Comparison of ENCODE assay signal across 8 cellular contexts in genomic region chr16:1475552-1476114, GRCh38. TPM values are rescaled to one million over a fixed set of nuclear protein-coding genes. Genes with fewer than 3 reads are reported as not detected.
DNase-seq lines count a peak whose midpoint lies in the region; ATAC-seq, FAIRE-seq and TF ChIP-seq lines count a peak whose summit lies in the region.

No MANE protein-coding gene starts in this region.

- SMC1A ChIA-PET in GM12878 (lab: Charles Lee; ENCODE audit: uncharacterized antibody, unreplicated experiment) = no interaction called here

- BruUV-seq in GM12878 (replicated peaks; lab: Mats Ljungman, UMichigan) = no TSS peak

- TF ChIP-seq POLR2A in GM12878 (IDR thresholded peaks at IDR 0.05; ENCODE audit: low read depth, low read length) (no peak), upper lobe of left lung (IDR thresholded peaks at IDR 0.05) (no peak)

- peak overlapping the region; percentile 96 for H3K27ac ChIP-seq in GM12878 (ENCODE audit: control insufficient read depth, insufficient read depth)
- peak overlapping the region; percentile 81 to 96 (median 94) for H3K27ac ChIP-seq in upper lobe of left lung

- H3K9me3 Mint-ChIP-seq in activated T-cell treated with anti-CD3 and anti-CD28 coated beads, Interleukin-2, amount 50 U/mL, for 4 hours = no peaks in the 10 kb centered on the region
- H3K9me3 Mint-ChIP-seq in memory B cell = peaks cover 3% of the 10 kb centered on the region

- peak overlapping the region; percentile 88 for H3K27ac Mint-ChIP-seq in memory B cell

- peaks cover 29% of the 10 kb centered on the region for H3K4me1 Mint-ChIP-seq in activated T-cell treated with anti-CD3 and anti-CD28 coated beads, Interleukin-2, amount 50 U/mL, for 4 hours (ENCODE audit: low read depth)
- peaks cover 34% of the 10 kb centered on the region for H3K4me1 Mint-ChIP-seq in memory B cell

- no peaks in the 10 kb centered on the region for H4K20me1 ChIP-seq in GM12878 (ENCODE audit: control insufficient read depth, insufficient read depth)

- peaks cover 5% of the 10 kb centered on the region for H3K27me3 Mint-ChIP-seq in activated T-cell treated with anti-CD3 and anti-CD28 coated beads, Interleukin-2, amount 50 U/mL, for 4 hours (ENCODE audit: low read depth)
- no peaks in the 10 kb centered on the region for H3K27me3 Mint-ChIP-seq in memory B cell

- H3K9ac ChIP-seq in GM12878 (ENCODE audit: control insufficient read depth, insufficient read depth, low read length) = peak overlapping the region; percentile 85

- H3K27me3 ChIP-seq in GM12878 (replicated peaks in 1 of 2; ENCODE audit: control insufficient read depth in 2 of 2, insufficient read depth in 2 of 2, low read length in 1 of 2) (no peaks in the 10 kb centered on the region), upper lobe of left lung (no peaks in the 10 kb centered on the region)

- RAD21 ChIA-PET in GM12878 (lab: Charles Lee; ENCODE audit: unreplicated experiment) = no interaction called here

- TF ChIP-seq RAD21 in GM12878 (IDR thresholded peaks at IDR 0.05; ENCODE audit: insufficient read depth, low read depth, low read length) = no peak

- H3K9me3 ChIP-seq in GM12878 (replicated peaks; ENCODE audit: control insufficient read depth, insufficient read depth, low read length) = no peaks in the 10 kb centered on the region
- no peaks in the 10 kb centered on the region for H3K9me3 ChIP-seq in upper lobe of left lung

- POLR2A ChIA-PET in GM12878 (lab: Charles Lee) = interaction anchor here (0.5 kb wide), 1 partner anchor 41 kb away, joined by 3 read pairs; no protein-coding TSS in a partner anchor

- no peak for ATAC-seq in activated T-cell treated with anti-CD3 and anti-CD28 coated beads, Interleukin-2, amount 50 U/mL, for 4 hours
- no peak for ATAC-seq in GM12878
- no peak for ATAC-seq in memory B cell (ENCODE audit: low read depth)
- no peak for ATAC-seq in upper lobe of left lung (ENCODE audit: low FRiP score in 2 of 2)

- TF ChIP-seq EP300 in GM12878 (IDR thresholded peaks at IDR 0.05; ENCODE audit: borderline replicate concordance in 1 of 2, control insufficient read depth in 1 of 2, low read depth in 2 of 2, low read length in 2 of 2) (no peak), upper lobe of left lung (IDR thresholded peaks at IDR 0.05) (no peak)

- DNase-seq in activated T-cell treated with anti-CD3 and anti-CD28 coated beads, Interleukin-2, amount 50 U/mL, for 4 hours = no peak
- no peak for DNase-seq in activated T-cell treated with anti-CD3 and anti-CD28 coated beads for 4 hours
- DNase-seq in GM12878 (ENCODE audit: low read depth, low spot score) = no peak
- DNase-seq in memory B cell (ENCODE audit: low spot score in 2 of 2) = no peak
- no peak for DNase-seq in upper lobe of left lung
- no peak for DNase-seq in stimulated activated CD4-positive, alpha-beta T cell treated with anti-CD3 and anti-CD28 coated beads, Interleukin-2, amount 100 ng/mL, for 24 hours
- DNase-seq in NCI-H526 treated with DMSO at 0.1 percent for 48 hours (lab: John Stamatoyannopoulos, UW) = no peak
- no peak for DNase-seq in AG08395 (ENCODE audit: low spot score)

- intact Hi-C loops in GM12878 (cut with micrococcal nuclease; ENCODE audit: unreplicated experiment) = no loop called here

- peak overlapping the region; percentile 86 for H3K4me3 Mint-ChIP-seq in activated T-cell treated with anti-CD3 and anti-CD28 coated beads, Interleukin-2, amount 50 U/mL, for 4 hours
- H3K4me3 Mint-ChIP-seq in memory B cell = peak overlapping the region; percentile 89

- CTCF ChIA-PET in GM12878 (lab: Yijun Ruan, JAX) = no interaction called here

- H3K4me2 ChIP-seq in GM12878 (ENCODE audit: control insufficient read depth, insufficient read depth) = peak overlapping the region; percentile 97

- TF ChIP-seq CTCF in GM12878 (IDR thresholded peaks at IDR 0.05 in 2 of 3, conservative IDR thresholded peaks at IDR 0.05 in 1 of 3; ENCODE audit: control insufficient read depth in 2 of 3, extremely low read depth in 1 of 3, insufficient read depth in 1 of 3, low read depth in 3 of 3, low read length in 3 of 3) (no peak), upper lobe of left lung (IDR thresholded peaks at IDR 0.05) (no peak)

- in situ Hi-C loops in GM12878 (cut with MboI) = no loop called here

- H3K36me3 ChIP-seq in GM12878 (ENCODE audit: control insufficient read depth in 2 of 2, insufficient read depth in 2 of 2, low read length in 1 of 2) (no peaks in the 10 kb centered on the region), upper lobe of left lung (no peaks in the 10 kb centered on the region)

- 53% methylated on average over 15 of the region's 15 CpGs for WGBS in GM12878 (ENCODE audit: insufficient coverage, insufficient replicate concordance, low lambda C conversion rate, missing lambda C conversion rate)
- 68 to 81% methylated on average over 11 to 15 of the region's 15 CpGs for WGBS in upper lobe of left lung, 2 donors

- H3K4me3 ChIP-seq in GM12878 (peak overlapping the region; percentile 93), upper lobe of left lung (peak overlapping the region; percentile 73 to 99 (median 86))

- H3K36me3 Mint-ChIP-seq in activated T-cell treated with anti-CD3 and anti-CD28 coated beads, Interleukin-2, amount 50 U/mL, for 4 hours (ENCODE audit: insufficient read depth) = no peaks in the 10 kb centered on the region
- peaks cover 3% of the 10 kb centered on the region for H3K36me3 Mint-ChIP-seq in memory B cell

- H3K79me2 ChIP-seq in GM12878 (ENCODE audit: control insufficient read depth, insufficient read depth, low read length) = peaks cover 36% of the 10 kb centered on the region

- FAIRE-seq in GM12878 (lab: Jason Lieb, UNC) = no peak

- H3K4me1 ChIP-seq in GM12878 (ENCODE audit: control insufficient read depth, insufficient read depth, low read length) = peaks cover 15% of the 10 kb centered on the region
- H3K4me1 ChIP-seq in upper lobe of left lung = peaks cover 16 to 48% (median 26%) of the 10 kb centered on the region in 4 donors

- peak overlapping the region; percentile 80; the same call in 1 of the 2 replicates for H2AFZ ChIP-seq in GM12878 (ENCODE audit: control insufficient read depth, low read depth, low read length)

RNA-seq across cellular contexts. Expression of gene CLCN7, which starts 0.8 kb away (rescaled TPM):
- total RNA-seq in activated T-cell treated with anti-CD3 and anti-CD28 coated beads, Interleukin-2, amount 50 U/mL, for 4 hours = 10 to 100 TPM; 54.2 to 60.7 (median 54.7) TPM
- 111 TPM in 2 replicates for total RNA-seq in GM12878 (2013; cell fraction: nucleolus; rRNA removed)
- total RNA-seq in GM12878 (2014; rRNA removed) = 21.3 and 27.1 TPM in 2 replicates
- total RNA-seq in GM12878 (2014; rRNA removed; fragmentation: Illumina TruSeq; extraction: Trizol) = 7.7 and 7.8 TPM in 2 replicates
- total RNA-seq in GM12878 (2021) = 56.3 and 62.5 TPM in 2 replicates
- polyA plus RNA-seq in GM12878 (2011; ENCODE audit: low read depth) = 18.9 TPM
- 5.0 and 12.8 TPM in 2 replicates for polyA plus RNA-seq in GM12878 (2011; rRNA removed)
- 12.9 and 20.6 TPM in 2 replicates for polyA plus RNA-seq in GM12878 (2011; cell fraction: cytosol; rRNA removed)
- polyA plus RNA-seq in GM12878 (2011; cell fraction: nucleus; rRNA removed) = 292 and 389 TPM in 2 replicates
- 50.7 and 52.0 TPM in 2 replicates for polyA plus RNA-seq in GM12878 (2012)
- 2.7 and 11.6 TPM in 2 replicates for polyA plus RNA-seq in GM12878 (2014; fragmentation: Illumina TruSeq; extraction: Trizol)
- under 1 TPM; 0.04 to 0.18 TPM for polyA plus RNA-seq in GM12878 (2014; fragmentation: Nextera tagmentation; extraction: Ambion mirVana)
- 61.6 and 64.5 TPM in 2 replicates for polyA plus RNA-seq in GM12878 (2014; rRNA removed)
- polyA plus RNA-seq in GM12878 (2016; fragmentation: Nextera tagmentation; extraction: Ambion mirVana) = 10 to 100 TPM; 36.7 to 38.0 TPM
- 17.0 and 18.1 TPM in 2 replicates for polyA minus RNA-seq in GM12878 (2011; rRNA and poly(A)+ RNA removed)
- polyA minus RNA-seq in GM12878 (2011; cell fraction: cytosol; rRNA and poly(A)+ RNA removed) = 5.7 and 7.2 TPM in 2 replicates
- 47.1 and 65.3 TPM in 2 replicates for polyA minus RNA-seq in GM12878 (2011; cell fraction: nucleus; rRNA and poly(A)+ RNA removed)
- total RNA-seq in upper lobe of left lung = 100 to 1,000 TPM in 4 of 6 donors, 10 to 100 TPM in 2; 78.0 to 463 (median 147) TPM

RNA-seq across cellular contexts. Expression of gene PTX4, which starts 13.1 kb away (rescaled TPM):
- under 1 TPM in 1 of 3 donors, not detected in 2; 0.28 TPM for total RNA-seq in activated T-cell treated with anti-CD3 and anti-CD28 coated beads, Interleukin-2, amount 50 U/mL, for 4 hours
- total RNA-seq in GM12878 (2013; cell fraction: nucleolus; rRNA removed) = not detected in 2 replicates
- total RNA-seq in GM12878 (2014; rRNA removed) (not detected in 2 replicates), GM12878 (2014; rRNA removed; fragmentation: Illumina TruSeq; extraction: Trizol) (not detected in 2 replicates), GM12878 (2021) (not detected in 2 replicates), upper lobe of left lung (under 1 TPM in 3 of 6 donors, not detected in 3; 0.30 to 0.34 (median 0.34) TPM)
- not detected for polyA plus RNA-seq in GM12878 (2011; ENCODE audit: low read depth)
- polyA plus RNA-seq in GM12878 (2011; rRNA removed) (not detected in 2 replicates), GM12878 (2014; fragmentation: Illumina TruSeq; extraction: Trizol) (not detected in 2 replicates), GM12878 (2014; fragmentation: Nextera tagmentation; extraction: Ambion mirVana) (not detected), GM12878 (2014; rRNA removed) (0.20 TPM in 1 of 2 replicates, not detected in the other), GM12878 (2016; fragmentation: Nextera tagmentation; extraction: Ambion mirVana) (not detected)
- not detected in 2 replicates for polyA plus RNA-seq in GM12878 (2011; cell fraction: cytosol; rRNA removed)
- polyA plus RNA-seq in GM12878 (2011; cell fraction: nucleus; rRNA removed) = not detected in 2 replicates
- not detected in 2 replicates for polyA plus RNA-seq in GM12878 (2012)
- polyA minus RNA-seq in GM12878 (2011; rRNA and poly(A)+ RNA removed) = not detected in 2 replicates
- polyA minus RNA-seq in GM12878 (2011; cell fraction: cytosol; rRNA and poly(A)+ RNA removed) = not detected in 2 replicates
- polyA minus RNA-seq in GM12878 (2011; cell fraction: nucleus; rRNA and poly(A)+ RNA removed) = not detected in 2 replicates

RNA-seq across cellular contexts. Expression of gene TELO2, which starts 17.5 kb away (rescaled TPM):
- 100 to 1,000 TPM; 103 to 131 (median 121) TPM for total RNA-seq in activated T-cell treated with anti-CD3 and anti-CD28 coated beads, Interleukin-2, amount 50 U/mL, for 4 hours
- total RNA-seq in GM12878 (2013; cell fraction: nucleolus; rRNA removed) = 39.3 and 46.2 TPM in 2 replicates
- 21.5 and 25.2 TPM in 2 replicates for total RNA-seq in GM12878 (2014; rRNA removed)
- total RNA-seq in GM12878 (2014; rRNA removed; fragmentation: Illumina TruSeq; extraction: Trizol) = 7.1 and 8.2 TPM in 2 replicates
- 60.0 and 72.8 TPM in 2 replicates for total RNA-seq in GM12878 (2021)
- polyA plus RNA-seq in GM12878 (2011; ENCODE audit: low read depth) = 7.7 TPM
- polyA plus RNA-seq in GM12878 (2011; rRNA removed) = 5.2 and 11.9 TPM in 2 replicates
- polyA plus RNA-seq in GM12878 (2011; cell fraction: cytosol; rRNA removed) = 18.2 and 37.3 TPM in 2 replicates
- polyA plus RNA-seq in GM12878 (2011; cell fraction: nucleus; rRNA removed) = 386 and 553 TPM in 2 replicates
- 28.0 and 32.9 TPM in 2 replicates for polyA plus RNA-seq in GM12878 (2012)
- polyA plus RNA-seq in GM12878 (2014; fragmentation: Illumina TruSeq; extraction: Trizol) = 0.68 and 5.0 TPM in 2 replicates
- 1 to 10 TPM in 1 of 2 experiments, under 1 TPM in 1; 0.55 to 2.4 TPM for polyA plus RNA-seq in GM12878 (2014; fragmentation: Nextera tagmentation; extraction: Ambion mirVana)
- polyA plus RNA-seq in GM12878 (2014; rRNA removed) = 56.4 and 83.7 TPM in 2 replicates
- polyA plus RNA-seq in GM12878 (2016; fragmentation: Nextera tagmentation; extraction: Ambion mirVana) = 10 to 100 TPM; 57.8 to 69.1 TPM
- 3.3 and 9.1 TPM in 2 replicates for polyA minus RNA-seq in GM12878 (2011; rRNA and poly(A)+ RNA removed)
- 7.0 and 7.6 TPM in 2 replicates for polyA minus RNA-seq in GM12878 (2011; cell fraction: cytosol; rRNA and poly(A)+ RNA removed)
- polyA minus RNA-seq in GM12878 (2011; cell fraction: nucleus; rRNA and poly(A)+ RNA removed) = 24.1 and 45.8 TPM in 2 replicates
- 100 to 1,000 TPM in 1 of 6 donors, 10 to 100 TPM in 5; 13.8 to 130 (median 41.5) TPM for total RNA-seq in upper lobe of left lung

RNA-seq across cellular contexts. Expression of gene CCDC154, which starts 31.3 kb away (rescaled TPM):
- 1 to 10 TPM in 2 of 3 donors, under 1 TPM in 1; 0.73 to 2.5 (median 2.2) TPM for total RNA-seq in activated T-cell treated with anti-CD3 and anti-CD28 coated beads, Interleukin-2, amount 50 U/mL, for 4 hours
- 0.42 and 0.46 TPM in 2 replicates for total RNA-seq in GM12878 (2013; cell fraction: nucleolus; rRNA removed)
- total RNA-seq in GM12878 (2014; rRNA removed) (0.06 and 0.11 TPM in 2 replicates), GM12878 (2014; rRNA removed; fragmentation: Illumina TruSeq; extraction: Trizol) (not detected in 2 replicates), GM12878 (2021) (0.21 and 0.26 TPM in 2 replicates), upper lobe of left lung (1 to 10 TPM in 4 of 6 donors, under 1 TPM in 1, not detected in 1; 0.30 to 5.4 (median 2.9) TPM)
- polyA plus RNA-seq in GM12878 (2011; ENCODE audit: low read depth) = not detected
- polyA plus RNA-seq in GM12878 (2011; rRNA removed) (not detected in 2 replicates), GM12878 (2014; fragmentation: Illumina TruSeq; extraction: Trizol) (not detected in 2 replicates), GM12878 (2014; fragmentation: Nextera tagmentation; extraction: Ambion mirVana) (not detected), GM12878 (2014; rRNA removed) (0.33 TPM in 1 of 2 replicates, not detected in the other), GM12878 (2016; fragmentation: Nextera tagmentation; extraction: Ambion mirVana) (under 1 TPM in 1 of 2 experiments, not detected in 1; 0.25 TPM)
- not detected in 2 replicates for polyA plus RNA-seq in GM12878 (2011; cell fraction: cytosol; rRNA removed)
- polyA plus RNA-seq in GM12878 (2011; cell fraction: nucleus; rRNA removed) = 0.19 and 0.37 TPM in 2 replicates
- polyA plus RNA-seq in GM12878 (2012) = 0.08 and 0.37 TPM in 2 replicates
- polyA minus RNA-seq in GM12878 (2011; rRNA and poly(A)+ RNA removed) = not detected in 2 replicates
- polyA minus RNA-seq in GM12878 (2011; cell fraction: cytosol; rRNA and poly(A)+ RNA removed) = not detected in 2 replicates
- polyA minus RNA-seq in GM12878 (2011; cell fraction: nucleus; rRNA and poly(A)+ RNA removed) = not detected in 2 replicates

RNA-seq across cellular contexts. Expression of gene PERCC1, which starts 44.8 kb away (rescaled TPM):
- total RNA-seq in activated T-cell treated with anti-CD3 and anti-CD28 coated beads, Interleukin-2, amount 50 U/mL, for 4 hours = under 1 TPM in 2 of 3 donors, not detected in 1; 0.22 to 0.29 TPM
- total RNA-seq in GM12878 (2013; cell fraction: nucleolus; rRNA removed) = not detected in 2 replicates
- not detected in 2 replicates for total RNA-seq in GM12878 (2014; rRNA removed)
- total RNA-seq in GM12878 (2014; rRNA removed; fragmentation: Illumina TruSeq; extraction: Trizol) = not detected in 2 replicates
- not detected in 2 replicates for total RNA-seq in GM12878 (2021)
- not detected for polyA plus RNA-seq in GM12878 (2011; ENCODE audit: low read depth)
- polyA plus RNA-seq in GM12878 (2011; rRNA removed) = not detected in 2 replicates
- not detected in 2 replicates for polyA plus RNA-seq in GM12878 (2011; cell fraction: cytosol; rRNA removed)
- not detected in 2 replicates for polyA plus RNA-seq in GM12878 (2011; cell fraction: nucleus; rRNA removed)
- polyA plus RNA-seq in GM12878 (2012) = not detected in 2 replicates
- not detected in 2 replicates for polyA plus RNA-seq in GM12878 (2014; fragmentation: Illumina TruSeq; extraction: Trizol)
- polyA plus RNA-seq in GM12878 (2014; fragmentation: Nextera tagmentation; extraction: Ambion mirVana) = not detected
- not detected in 2 replicates for polyA plus RNA-seq in GM12878 (2014; rRNA removed)
- polyA plus RNA-seq in GM12878 (2016; fragmentation: Nextera tagmentation; extraction: Ambion mirVana) = not detected
- not detected in 2 replicates for polyA minus RNA-seq in GM12878 (2011; rRNA and poly(A)+ RNA removed)
- polyA minus RNA-seq in GM12878 (2011; cell fraction: cytosol; rRNA and poly(A)+ RNA removed) = not detected in 2 replicates
- polyA minus RNA-seq in GM12878 (2011; cell fraction: nucleus; rRNA and poly(A)+ RNA removed) = not detected in 2 replicates
- 1 to 10 TPM in 1 of 6 donors, under 1 TPM in 1, not detected in 4; 0.27 to 2.2 TPM for total RNA-seq in upper lobe of left lung
